20 cellular contexts compared by ENCODE assay signal in genomic region chr7:78178319-78178718, GRCh38.
DNase-seq lines count a peak whose midpoint lies in the region; ATAC-seq and TF ChIP-seq lines count a peak whose summit lies in the region.
"Had no signal": no experiment of that assay in that cellular context is flagged by ENCODE, and none has a peak within 500 bp of the region (broad histone marks: within the 10 kb centered on the region; RNA-seq: fewer than 3 reads in every experiment).

No MANE protein-coding gene starts in this region.

- H3K27ac ChIP-seq in SK-N-SH (ENCODE audit: low read depth in 2 of 2, low read length in 1 of 2), result no peak overlapping the region
- H3K27ac ChIP-seq in dorsolateral prefrontal cortex, result no peak overlapping the region
- H3K27ac ChIP-seq: colonic mucosa, gastrocnemius medialis, ovary, right lobe of liver had no signal

- CTCF ChIA-PET in SK-N-SH (lab: Yijun Ruan, JAX), result no interaction called here

- H3K27me3 ChIP-seq in SK-N-SH (ENCODE audit: insufficient read depth) (no peaks in the 10 kb centered on the region), dorsolateral prefrontal cortex (no peaks in the 10 kb centered on the region)
- H3K27me3 ChIP-seq: colonic mucosa, gastrocnemius medialis, ovary, right lobe of liver had no signal

- no peaks in the 10 kb centered on the region for H3F3A ChIP-seq in SK-N-SH (replicated peaks; ENCODE audit: insufficient read depth)

- POLR2A ChIA-PET in SK-N-SH (lab: Yijun Ruan, JAX), result no interaction called here

- no peak overlapping the region for H2AFZ ChIP-seq in SK-N-SH (ENCODE audit: low read depth)

- H3K4me3 ChIP-seq in SK-N-SH (ENCODE audit: low read depth in 2 of 2, low read length in 1 of 2) (no peak overlapping the region), foreskin fibroblast (ENCODE audit: low read depth in 1 of 2, low read length in 2 of 2) (no peak overlapping the region), dorsolateral prefrontal cortex (no peak overlapping the region)
- H3K4me3 ChIP-seq: colonic mucosa, gastrocnemius medialis, HAP-1, ovary, right lobe of liver had no signal

- no peaks in the 10 kb centered on the region for H4K20me1 ChIP-seq in SK-N-SH (ENCODE audit: insufficient read depth)

- TF ChIP-seq CTCF in SK-N-SH (IDR thresholded peaks at IDR 0.05) (no peak), foreskin fibroblast (IDR thresholded peaks at IDR 0.05; ENCODE audit: low read depth, low read length) (no peak), dorsolateral prefrontal cortex (IDR thresholded peaks at IDR 0.05 in 54 of 56, conservative IDR thresholded peaks at IDR 0.05 in 2 of 56; ENCODE audit: low read depth in 1 of 56, partially characterized antibody in 56 of 56) (no peak)

- H3K9me2 ChIP-seq in SK-N-SH, result no peaks in the 10 kb centered on the region

- H3K4me1 ChIP-seq in SK-N-SH (ENCODE audit: control insufficient read depth in 1 of 2, insufficient read depth in 2 of 2, low read depth in 1 of 2, low read length in 1 of 2), result 0 out of 4 replicates have a peak, but pooled peaks cover 0 to 9% of the 10 kb centered on the region in 2 experiments
- H3K4me1 ChIP-seq: colonic mucosa, gastrocnemius medialis, HAP-1, right lobe of liver had no signal

- no peak overlapping the region for H3K9ac ChIP-seq in SK-N-SH

- intact Hi-C loops in dorsolateral prefrontal cortex (cut with DNase I), result no loop called here

- no peaks in the 10 kb centered on the region for H3K36me3 ChIP-seq in SK-N-SH (replicated peaks in 1 of 2; ENCODE audit: control insufficient read depth in 1 of 2, insufficient read depth in 2 of 2, low read length in 1 of 2)
- H3K36me3 ChIP-seq: colonic mucosa, gastrocnemius medialis, HAP-1, ovary, right lobe of liver had no signal

- TF ChIP-seq EP300 in Ishikawa (IDR thresholded peaks at IDR 0.05; ENCODE audit: borderline replicate concordance), result no peak
- no peak for TF ChIP-seq EP300 in SK-N-SH (IDR thresholded peaks at IDR 0.05; ENCODE audit: borderline replicate concordance in 1 of 2, low read depth in 1 of 2, low read length in 1 of 2)

- no peaks in the 10 kb centered on the region for H3K9me3 ChIP-seq in SK-N-SH
- H3K9me3 ChIP-seq: colonic mucosa, gastrocnemius medialis, HAP-1, ovary, right lobe of liver had no signal

- no peak for ATAC-seq in GM21786 (IDR thresholded peaks at IDR 0.05; ENCODE audit: unreplicated experiment)
- ATAC-seq: natural killer cell; stimulated activated naive B cell treated with anti-CD40 and anti-IgM and Interleukin-4, amounts not matched to agents 10 μg/mL and 1 μg/mL and 100 μg/mL, for 72 hours had no signal

- WGBS in SK-N-SH (ENCODE audit: low lambda C conversion rate), result 80% methylated on average over 2 of the region's 2 CpGs

- DNase-seq in EH (ENCODE audit: low read depth) (peak; percentile 40), SK-N-SH (no peak), foreskin fibroblast (peak; percentile 44 to 65), dorsolateral prefrontal cortex (no peak), HuH-7 (ENCODE audit: low spot score) (no peak)
- DNase-seq in activated effector memory CD4-positive, alpha-beta T cell treated with Interleukin-2 at 50 U/mL for 16 hours, result no peak
- DNase-seq: activated CD4-positive, alpha-beta T cell treated with anti-CD3 and anti-CD28 coated beads, Interleukin-2, amount 10 ng/mL, durations not matched to agents 7 days and 5 days; activated naive CD4-positive, alpha-beta T cell treated with Interleukin-2 at 50 U/mL for 16 hours; colonic mucosa; COR-L47; gastrocnemius medialis; natural killer cell; NCI-H2029; ovary; right lobe of liver; SHP77; stimulated activated naive B cell treated with anti-CD40 and anti-IgM and Interleukin-4, amounts not matched to agents 10 μg/mL and 1 μg/mL and 100 μg/mL, for 72 hours had no signal

- H3K79me2 ChIP-seq in SK-N-SH (ENCODE audit: insufficient read depth), result no peaks in the 10 kb centered on the region

- no peak overlapping the region for H3K4me2 ChIP-seq in SK-N-SH

- no peak for TF ChIP-seq RAD21 in Ishikawa (IDR thresholded peaks at IDR 0.05; ENCODE audit: low read depth)
- no peak for TF ChIP-seq RAD21 in SK-N-SH (IDR thresholded peaks at IDR 0.05; ENCODE audit: low read length)

TF ChIP-seq in Ishikawa, 13 proteins besides CTCF, POLR2A, EP300 and RAD21:
- TF ChIP-seq MAX (IDR thresholded peaks at IDR 0.05) (no peak), CEBPB (IDR thresholded peaks at IDR 0.05) (peak; percentile 73)
TF ChIP-seq in Ishikawa: peak in this region for 1.

TF ChIP-seq in SK-N-SH, 30 proteins besides CTCF, POLR2A, EP300 and RAD21:
- no peak for TF ChIP-seq JUND (IDR thresholded peaks at IDR 0.05)
- TF ChIP-seq MEF2A (IDR thresholded peaks at IDR 0.05; ENCODE audit: borderline replicate concordance, low read depth), result no peak
- TF ChIP-seq TCF12 (IDR thresholded peaks at IDR 0.05), result peak; percentile 15; the same call in 1 of the 2 replicates
- peak; percentile 72; the same call in 1 of the 2 replicates for TF ChIP-seq REST (IDR thresholded peaks at IDR 0.05; ENCODE audit: low read depth, low read length)

Comparison
In these comparisons a context has a peak if more than half of its experiments do, and no peak if none do; other contexts are left out.
1. DNase-seq: peak in EH (single experiment) and foreskin fibroblast (2 of 2); none in SK-N-SH (single experiment), dorsolateral prefrontal cortex (0 of 10), activated effector memory CD4-positive, alpha-beta T cell treated with Interleukin-2 at 50 U/mL for 16 hours (single experiment) and HuH-7 (single experiment).